18 cellular contexts compared by ENCODE assay signal in the genomic region with DNA sequence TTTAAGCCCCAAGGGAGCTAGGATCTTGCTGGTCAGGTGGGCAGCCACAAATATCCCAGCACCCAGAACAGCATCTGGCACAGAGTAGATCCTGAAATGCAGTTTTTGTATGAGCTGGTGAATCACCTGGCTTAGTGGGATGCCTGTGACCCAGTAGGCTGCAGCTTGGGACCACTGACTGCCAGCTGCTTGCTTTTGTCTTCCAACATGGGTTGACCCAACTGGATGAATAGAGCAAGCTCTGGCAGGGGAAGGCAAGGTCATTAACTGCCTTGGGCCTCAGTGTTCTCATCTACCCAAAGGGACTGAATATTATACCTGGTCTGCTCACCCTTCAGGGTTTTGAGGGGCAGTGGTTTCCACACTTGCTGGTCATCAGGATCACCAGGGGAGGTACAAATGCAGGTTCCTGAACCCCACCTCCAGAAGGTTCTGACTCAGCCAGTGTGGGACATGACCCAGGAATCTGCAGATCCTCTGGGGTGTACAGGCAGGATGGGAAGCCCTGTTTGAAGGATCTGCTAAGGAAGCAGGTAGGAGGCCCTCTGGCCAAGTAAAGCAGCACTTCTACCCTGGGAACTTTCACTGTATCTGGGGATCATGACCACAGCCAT. TPM values are rescaled to one million over a fixed set of nuclear protein-coding genes. Genes with fewer than 3 reads are reported as not detected.
DNase-seq lines count a peak whose midpoint lies in the region; TF ChIP-seq lines count a peak whose summit lies in the region.
"Had no signal": no experiment of that assay in that cellular context is flagged by ENCODE, and none has a peak within 500 bp of the region (broad histone marks: within the 10 kb centered on the region; RNA-seq: fewer than 3 reads in every experiment).

No MANE protein-coding gene starts in this region.

- H3K79me1 ChIP-seq in H9 (ENCODE audit: insufficient read depth, low read depth, low read length, poor library complexity, severe bottlenecking): no peaks in the 10 kb centered on the region

- H3T11ph ChIP-seq in H9 (ENCODE audit: low read length): no peak overlapping the region

- no peak overlapping the region for H3K27ac Mint-ChIP-seq in activated CD4-positive, alpha-beta T cell treated with anti-CD3 and anti-CD28 coated beads, Interleukin-2, amount 10 ng/mL, durations not matched to agents 24 days and 14 days
- no peak overlapping the region for H3K27ac Mint-ChIP-seq in activated CD4-positive, alpha-beta T cell treated with anti-CD3 and anti-CD28 coated beads, Interleukin-2, amount 10 ng/mL, durations not matched to agents 7 days and 5 days
- H3K27ac Mint-ChIP-seq in H9: no peak overlapping the region
- H3K27ac Mint-ChIP-seq: GM23338 had no signal

- H2BK5ac ChIP-seq in H9 (ENCODE audit: insufficient read length, low read length): no peak overlapping the region

- H2BK20ac ChIP-seq in H9 (ENCODE audit: low read depth, low read length, poor library complexity, severe bottlenecking): no peak overlapping the region

- TF ChIP-seq EP300 in esophagus muscularis mucosa (IDR thresholded peaks at IDR 0.05): no peak

- H3K9ac ChIP-seq in H9 (ENCODE audit: extremely low read depth, insufficient read length, low read length): no peak overlapping the region
- H3K9ac ChIP-seq: BLaER1 had no signal

- H3K27me3 ChIP-seq in H9 (ENCODE audit: insufficient read depth, low read length) (no peaks in the 10 kb centered on the region), esophagus muscularis mucosa (no peaks in the 10 kb centered on the region), prostate gland (replicated peaks; ENCODE audit: insufficient read depth) (no peaks in the 10 kb centered on the region), hepatocyte (no peaks in the 10 kb centered on the region)
- H3K27me3 ChIP-seq: BLaER1 had no signal

- H3K4me3 Mint-ChIP-seq in activated CD4-positive, alpha-beta T cell treated with anti-CD3 and anti-CD28 coated beads, Interleukin-2, amount 10 ng/mL, durations not matched to agents 24 days and 14 days: no peak overlapping the region
- H3K4me3 Mint-ChIP-seq in activated CD4-positive, alpha-beta T cell treated with anti-CD3 and anti-CD28 coated beads, Interleukin-2, amount 10 ng/mL, durations not matched to agents 7 days and 5 days: no peak overlapping the region
- H3K4me3 Mint-ChIP-seq in H9: no peak overlapping the region
- H3K4me3 Mint-ChIP-seq: GM23338 had no signal

- no peak overlapping the region for H2AFZ ChIP-seq in H9 (ENCODE audit: low read length)
- no peak overlapping the region for H2AFZ ChIP-seq in hepatocyte
- H2AFZ ChIP-seq: GM23338 had no signal

- TF ChIP-seq POLR2A in esophagus muscularis mucosa (IDR thresholded peaks at IDR 0.05; ENCODE audit: low read depth): no peak
- TF ChIP-seq POLR2A in prostate gland (IDR thresholded peaks at IDR 0.05): no peak

- H3K4me2 ChIP-seq in H9 (ENCODE audit: insufficient read depth, insufficient read length, low read length): no peak overlapping the region
- no peak overlapping the region for H3K4me2 ChIP-seq in hepatocyte
- H3K4me2 ChIP-seq: BLaER1, GM23338 had no signal

- no peak overlapping the region for H4K5ac ChIP-seq in H9 (ENCODE audit: insufficient read length, low read depth, low read length)

- H3K9me3 ChIP-seq in H9 (ENCODE audit: control insufficient read depth, low read depth, low read length) (no peaks in the 10 kb centered on the region), esophagus muscularis mucosa (no peaks in the 10 kb centered on the region), prostate gland (no peaks in the 10 kb centered on the region), hepatocyte (ENCODE audit: low read depth) (no peaks in the 10 kb centered on the region)
- H3K9me3 ChIP-seq: BLaER1 had no signal

- H3K36me3 ChIP-seq in esophagus muscularis mucosa (no peaks in the 10 kb centered on the region), prostate gland (no peaks in the 10 kb centered on the region), hepatocyte (replicated peaks; ENCODE audit: insufficient read depth, low read depth) (no peaks in the 10 kb centered on the region)
- H3K36me3 ChIP-seq: BLaER1 had no signal

- no peak overlapping the region for H2AK5ac ChIP-seq in H9 (ENCODE audit: insufficient read length, low read length)

- H3K36me3 Mint-ChIP-seq in activated CD4-positive, alpha-beta T cell treated with anti-CD3 and anti-CD28 coated beads, Interleukin-2, amount 10 ng/mL, durations not matched to agents 24 days and 14 days (ENCODE audit: low read depth): no peaks in the 10 kb centered on the region
- H3K36me3 Mint-ChIP-seq in activated CD4-positive, alpha-beta T cell treated with anti-CD3 and anti-CD28 coated beads, Interleukin-2, amount 10 ng/mL, durations not matched to agents 7 days and 5 days (ENCODE audit: low read depth): no peaks in the 10 kb centered on the region
- H3K36me3 Mint-ChIP-seq in H9 (ENCODE audit: insufficient read depth in 1 of 3, low read depth in 3 of 3): no peaks in the 10 kb centered on the region

- H2BK120ac ChIP-seq in H9 (ENCODE audit: low read depth, low read length, poor library complexity, severe bottlenecking): no peak overlapping the region

- H3K4me1 Mint-ChIP-seq in activated CD4-positive, alpha-beta T cell treated with anti-CD3 and anti-CD28 coated beads, Interleukin-2, amount 10 ng/mL, durations not matched to agents 24 days and 14 days: peaks cover 23% of the 10 kb centered on the region
- peaks cover 24% of the 10 kb centered on the region for H3K4me1 Mint-ChIP-seq in activated CD4-positive, alpha-beta T cell treated with anti-CD3 and anti-CD28 coated beads, Interleukin-2, amount 10 ng/mL, durations not matched to agents 7 days and 5 days
- H3K4me1 Mint-ChIP-seq in H9: peaks cover 6 to 13% of the 10 kb centered on the region in 2 experiments
- H3K4me1 Mint-ChIP-seq: GM23338 had no signal

- H3K9me3 Mint-ChIP-seq in activated CD4-positive, alpha-beta T cell treated with anti-CD3 and anti-CD28 coated beads, Interleukin-2, amount 10 ng/mL, durations not matched to agents 24 days and 14 days: no peaks in the 10 kb centered on the region
- H3K9me3 Mint-ChIP-seq in activated CD4-positive, alpha-beta T cell treated with anti-CD3 and anti-CD28 coated beads, Interleukin-2, amount 10 ng/mL, durations not matched to agents 7 days and 5 days: no peaks in the 10 kb centered on the region
- no peaks in the 10 kb centered on the region for H3K9me3 Mint-ChIP-seq in H9
- H3K9me3 Mint-ChIP-seq: GM23338 had no signal

- H3K27ac ChIP-seq in H9 (ENCODE audit: insufficient read length, low read depth, low read length) (no peak overlapping the region), esophagus muscularis mucosa (replicated peaks in 1 of 4) (no peak overlapping the region), prostate gland (no peak overlapping the region), hepatocyte (no peak overlapping the region)
- H3K27ac ChIP-seq: BLaER1, HL-60 had no signal

- TF ChIP-seq CTCF in H9 (conservative IDR thresholded peaks at IDR 0.05): no peak
- no peak for TF ChIP-seq CTCF in esophagus muscularis mucosa (IDR thresholded peaks at IDR 0.05)
- TF ChIP-seq CTCF in prostate gland (IDR thresholded peaks at IDR 0.05): no peak
- no peak for TF ChIP-seq CTCF in hepatocyte (IDR thresholded peaks at IDR 0.05; ENCODE audit: poor library complexity)

- H3K79me2 ChIP-seq in H9 (ENCODE audit: insufficient read depth, low read length) (no peaks in the 10 kb centered on the region), hepatocyte (no peaks in the 10 kb centered on the region)

- H3K4me3 ChIP-seq in esophagus muscularis mucosa (no peak overlapping the region), prostate gland (no peak overlapping the region), hepatocyte (no peak overlapping the region)
- H3K4me3 ChIP-seq: BLaER1, GM23338, K562 had no signal

- H4K91ac ChIP-seq in H9 (ENCODE audit: insufficient read length, low read depth, low read length): no peak overlapping the region

- no peak overlapping the region for H2BK15ac ChIP-seq in H9 (ENCODE audit: low read depth, low read length)

- no peak overlapping the region for H3K18ac ChIP-seq in H9 (ENCODE audit: insufficient read length, low read depth, low read length)

- CTCF ChIA-PET in activated CD4-positive, alpha-beta T cell treated with anti-CD3 and anti-CD28 coated beads, Interleukin-2, amount 10 ng/mL, durations not matched to agents 7 days and 5 days (lab: Charles Lee): interaction anchor here (1.1 kb wide), 1 partner anchor 70 kb away, joined by 3 read pairs; no protein-coding TSS in a partner anchor

- H4K8ac ChIP-seq in H9 (replicated peaks; ENCODE audit: insufficient read length, low read depth, low read length): no peak overlapping the region

- H3K4me1 ChIP-seq in H9 (ENCODE audit: insufficient read depth, low read length) (no peaks in the 10 kb centered on the region), esophagus muscularis mucosa (peaks cover 0 to 2% (median 0%) of the 10 kb centered on the region in 4 donors), prostate gland (replicated peaks) (no peaks in the 10 kb centered on the region), hepatocyte (ENCODE audit: insufficient read depth) (no peaks in the 10 kb centered on the region)

- no peak overlapping the region for H3K4ac ChIP-seq in H9 (ENCODE audit: low read depth, low read length)

- intact Hi-C loops in activated CD4-positive, alpha-beta T cell treated with anti-CD3 and anti-CD28 coated beads, Interleukin-2, amount 10 ng/mL, durations not matched to agents 24 days and 14 days (cut with micrococcal nuclease): no loop called here
- intact Hi-C loops in esophagus muscularis mucosa (cut with DNase I): no loop called here
- intact Hi-C loops in prostate gland (cut with DNase I): no loop called here

- H4K20me1 ChIP-seq in H9 (ENCODE audit: control insufficient read depth, insufficient read depth, insufficient read length) (no peaks in the 10 kb centered on the region), hepatocyte (ENCODE audit: insufficient read depth, poor library complexity, severe bottlenecking) (no peaks in the 10 kb centered on the region)
- H4K20me1 ChIP-seq: BLaER1 had no signal

- peak; percentile 48 for DNase-seq in activated CD4-positive, alpha-beta T cell treated with anti-CD3 and anti-CD28 coated beads, Interleukin-2, amount 10 ng/mL, durations not matched to agents 24 days and 14 days
- DNase-seq in activated CD4-positive, alpha-beta T cell treated with anti-CD3 and anti-CD28 coated beads, Interleukin-2, amount 10 ng/mL, durations not matched to agents 7 days and 5 days: no peak
- DNase-seq in H9: peak; percentile 14
- peak; percentile 74 for DNase-seq in esophagus muscularis mucosa (ENCODE audit: extremely low spot score)
- DNase-seq in prostate gland (ENCODE audit: low spot score): peak; percentile 1
- no peak for DNase-seq in hepatocyte (ENCODE audit: low spot score)
- no peak for DNase-seq in GOT3 (lab: John Stamatoyannopoulos, UW)
- DNase-seq in dermis blood vessel endothelial cell: no peak
- DNase-seq: 8988T, GF-D8, NCI-H1048, NCI-H1694 treated with DMSO at 0.1 percent for 48 hours, NCI-H345, NCI-H526 treated with DMSO at 0.1 percent for 48 hours had no signal

- H3K23ac ChIP-seq in H9 (ENCODE audit: insufficient read length, low read depth, low read length): no peak overlapping the region

- H3K14ac ChIP-seq in H9 (ENCODE audit: insufficient read depth, low read length): no peak overlapping the region

- H3K56ac ChIP-seq in H9 (ENCODE audit: insufficient read length, low read depth, low read length): no peak overlapping the region

- H3K23me2 ChIP-seq in H9 (ENCODE audit: insufficient read length, low read depth, low read length, poor library complexity, severe bottlenecking): no peaks in the 10 kb centered on the region

- H3K27me3 Mint-ChIP-seq in activated CD4-positive, alpha-beta T cell treated with anti-CD3 and anti-CD28 coated beads, Interleukin-2, amount 10 ng/mL, durations not matched to agents 24 days and 14 days: no peaks in the 10 kb centered on the region
- H3K27me3 Mint-ChIP-seq in activated CD4-positive, alpha-beta T cell treated with anti-CD3 and anti-CD28 coated beads, Interleukin-2, amount 10 ng/mL, durations not matched to agents 7 days and 5 days: no peaks in the 10 kb centered on the region
- H3K27me3 Mint-ChIP-seq in H9 (ENCODE audit: low read depth): no peaks in the 10 kb centered on the region; the same call in 1 of the 2 replicates

- no peaks in the 10 kb centered on the region for H3K9me2 ChIP-seq in hepatocyte (replicated peaks; ENCODE audit: insufficient read depth)

- POLR2A ChIA-PET in activated CD4-positive, alpha-beta T cell treated with anti-CD3 and anti-CD28 coated beads, Interleukin-2, amount 10 ng/mL, durations not matched to agents 7 days and 5 days (lab: Charles Lee): no interaction called here

- no peak overlapping the region for H2BK12ac ChIP-seq in H9 (ENCODE audit: insufficient read length, low read depth, low read length)

RNA-seq across cellular contexts. Expression of gene ITGA11, which starts 55.4 kb away (rescaled TPM):
- 2.1 and 3.1 TPM in 2 replicates for total RNA-seq in activated CD4-positive, alpha-beta T cell treated with anti-CD3 and anti-CD28 coated beads, Interleukin-2, amount 10 ng/mL, durations not matched to agents 24 days and 14 days
- 1 to 10 TPM; 1.0 to 1.1 TPM for total RNA-seq in activated CD4-positive, alpha-beta T cell treated with anti-CD3 and anti-CD28 coated beads, Interleukin-2, amount 10 ng/mL, durations not matched to agents 7 days and 5 days
- total RNA-seq in H9 (2021) (0.07 TPM in 1 of 2 replicates, not detected in the other), esophagus muscularis mucosa (10 to 100 TPM in 2 of 4 donors, 1 to 10 TPM in 2; 3.3 to 15.8 (median 8.6) TPM), prostate gland (10 to 100 TPM in 1 of 2 donors, 1 to 10 TPM in 1; 2.0 to 11.0 TPM), hepatocyte (4.7 and 9.7 TPM in 2 replicates), dermis blood vessel endothelial cell (3.4 and 12.9 TPM in 2 replicates)
- 19.2 and 19.6 TPM in 2 replicates for polyA plus RNA-seq in hepatocyte
- total RNA-seq: K562 had no signal

Comparison
In these comparisons a context has a peak if more than half of its experiments do, and no peak if none do; other contexts are left out.
1. DNase-seq: peak in activated CD4-positive, alpha-beta T cell treated with anti-CD3 and anti-CD28 coated beads, Interleukin-2, amount 10 ng/mL, durations not matched to agents 24 days and 14 days (single experiment), H9 (single experiment), esophagus muscularis mucosa (single experiment) and prostate gland (single experiment); none in activated CD4-positive, alpha-beta T cell treated with anti-CD3 and anti-CD28 coated beads, Interleukin-2, amount 10 ng/mL, durations not matched to agents 7 days and 5 days (single experiment), hepatocyte (single experiment), GOT3 (single experiment) and dermis blood vessel endothelial cell (single experiment).